In genomic region chr1:203304919-203305808, GRCh38 we compare ENCODE assay signal across 8 cellular contexts. TPM values are rescaled to one million over a fixed set of nuclear protein-coding genes. Genes with fewer than 3 reads are reported as not detected.
DNase-seq lines count a peak whose midpoint lies in the region; ATAC-seq and TF ChIP-seq lines count a peak whose summit lies in the region.

TSS of gene BTG2 (plus strand) at chr1:203305519. CDS start at chr1:203305607, 88 bp downstream.

- peak; percentile 56 for TF ChIP-seq EP300 in ovary (IDR thresholded peaks at IDR 0.05)

- H3K9me3 ChIP-seq in ovary (no peaks in the 10 kb centered on the region), thymus (ENCODE audit: control insufficient read depth) (no peaks in the 10 kb centered on the region)

- DNase-seq in GM12865 (ENCODE audit: low read depth) (peak; percentile 96), NCI-H128 (lab: John Stamatoyannopoulos, UW; ENCODE audit: unreplicated experiment) (peak; percentile 80), SW 1271 (lab: John Stamatoyannopoulos, UW) (peak; percentile 35 to 64), head of caudate nucleus (peak; percentile 88 to 97 (median 94)), ovary (peak; percentile 94 to 96 (median 96))
- peak; percentile 92 for DNase-seq in activated naive CD8-positive, alpha-beta T cell treated with anti-CD3 and anti-CD28 coated beads, Interleukin-2, amount 10 ng/mL, durations not matched to agents 7 days and 5 days

- H3K36me3 ChIP-seq in ovary (no peaks in the 10 kb centered on the region), thymus (ENCODE audit: control insufficient read depth, insufficient read depth) (peaks cover 40% of the 10 kb centered on the region)

- peak within 1 kb of the TSS; percentile 94 for H3K4me3 Mint-ChIP-seq in activated naive CD8-positive, alpha-beta T cell treated with anti-CD3 and anti-CD28 coated beads, Interleukin-2, amount 10 ng/mL, durations not matched to agents 7 days and 5 days

- H3K27me3 ChIP-seq in ovary (no peaks in the 10 kb centered on the region), thymus (ENCODE audit: control insufficient read depth, insufficient read depth) (no peaks in the 10 kb centered on the region)

- 5 to 7% (median 5%) methylated on average over 68 to 79 of the region's 79 CpGs for WGBS in ovary, 3 donors
- WGBS in thymus, result 4% methylated on average over 79 of the region's 79 CpGs

- intact Hi-C loops in head of caudate nucleus (cut with DNase I) (no loop called here), ovary (cut with DNase I) (loop anchor here in 2 of 4 donors (5.0 kb wide), 1 partner anchor 33 kb away; no protein-coding TSS in a partner anchor)

- H3K4me1 Mint-ChIP-seq in activated naive CD8-positive, alpha-beta T cell treated with anti-CD3 and anti-CD28 coated beads, Interleukin-2, amount 10 ng/mL, durations not matched to agents 7 days and 5 days, result peaks cover 55% of the 10 kb centered on the region

- peaks cover 38% of the 10 kb centered on the region for H3K36me3 Mint-ChIP-seq in activated naive CD8-positive, alpha-beta T cell treated with anti-CD3 and anti-CD28 coated beads, Interleukin-2, amount 10 ng/mL, durations not matched to agents 7 days and 5 days

- TF ChIP-seq CTCF in GM12865 (IDR thresholded peaks at IDR 0.05; ENCODE audit: insufficient read depth, low read depth, low read length, missing control alignments), result no peak
- peak in 1 of 3 donors; percentile 6 for TF ChIP-seq CTCF in ovary (IDR thresholded peaks at IDR 0.05)

- peak within 1 kb of the TSS; percentile 97 for H3K4me3 ChIP-seq in GM12865 (ENCODE audit: low read depth, low read length)
- H3K4me3 ChIP-seq in ovary, result peak within 1 kb of the TSS; percentile 79
- peak within 1 kb of the TSS; percentile 60 for H3K4me3 ChIP-seq in thymus (ENCODE audit: low read length)

- POLR2A ChIA-PET in activated naive CD8-positive, alpha-beta T cell treated with anti-CD3 and anti-CD28 coated beads, Interleukin-2, amount 10 ng/mL, durations not matched to agents 7 days and 5 days (lab: Charles Lee), result interaction anchor here (1.0 to 9.3 kb wide), 9 partner anchors 11 to 38 kb away, joined by 3 to 309 read pairs (median 27); no protein-coding TSS in a partner anchor

- H3K27ac ChIP-seq in ovary (peak within 1 kb of the TSS; percentile 99), thymus (ENCODE audit: low read depth) (peak within 1 kb of the TSS; percentile 99)

- H3K4me1 ChIP-seq in ovary (ENCODE audit: insufficient read depth), result peaks cover 9% of the 10 kb centered on the region
- H3K4me1 ChIP-seq in thymus (ENCODE audit: control insufficient read depth, insufficient read depth, low read length), result peaks cover 46% of the 10 kb centered on the region

- H3K27me3 Mint-ChIP-seq in activated naive CD8-positive, alpha-beta T cell treated with anti-CD3 and anti-CD28 coated beads, Interleukin-2, amount 10 ng/mL, durations not matched to agents 7 days and 5 days, result no peaks in the 10 kb centered on the region

- peak within 1 kb of the TSS; percentile 95 for H3K27ac Mint-ChIP-seq in activated naive CD8-positive, alpha-beta T cell treated with anti-CD3 and anti-CD28 coated beads, Interleukin-2, amount 10 ng/mL, durations not matched to agents 7 days and 5 days

- TF ChIP-seq POLR2A in ovary (IDR thresholded peaks at IDR 0.05), result peak; percentile 100

- peaks cover 1% of the 10 kb centered on the region for H3K9me3 Mint-ChIP-seq in activated naive CD8-positive, alpha-beta T cell treated with anti-CD3 and anti-CD28 coated beads, Interleukin-2, amount 10 ng/mL, durations not matched to agents 7 days and 5 days

- ATAC-seq in HG02678 (IDR thresholded peaks at IDR 0.05; ENCODE audit: unreplicated experiment), result peak; percentile 71
- ATAC-seq in activated naive CD8-positive, alpha-beta T cell treated with anti-CD3 and anti-CD28 coated beads, Interleukin-2, amount 10 ng/mL, durations not matched to agents 7 days and 5 days (ENCODE audit: low read depth), result peak; percentile 76

RNA-seq across cellular contexts. Expression of gene BTG2, which starts in this region (rescaled TPM):
- total RNA-seq in activated naive CD8-positive, alpha-beta T cell treated with anti-CD3 and anti-CD28 coated beads, Interleukin-2, amount 10 ng/mL, durations not matched to agents 7 days and 5 days, result 10 to 100 TPM; 90.3 to 99.8 TPM
- total RNA-seq in ovary, result 100 to 1,000 TPM; 124 to 395 (median 220) TPM
- polyA plus RNA-seq in ovary (100 to 1,000 TPM; 113 to 167 TPM), thymus (171 TPM)

Comparison
In these comparisons a context has a peak if more than half of its experiments do, and no peak if none do; other contexts are left out.
1. Peak in every context shown above with its lines: DNase-seq, ATAC-seq, H3K4me3 ChIP-seq and H3K27ac ChIP-seq.